ENCODE assay signal across 17 cellular contexts in genomic region chr17:37092041-37092440, GRCh38.
A peak's percentile ranks its signal among the peaks of the same experiment; 100 is the strongest.
DNase-seq lines count a peak whose midpoint lies in the region; FAIRE-seq and TF ChIP-seq lines count a peak whose summit lies in the region.
"Had no signal": no experiment of that assay in that cellular context is flagged by ENCODE, and none has a peak within 500 bp of the region (broad histone marks: within the 10 kb centered on the region; RNA-seq: fewer than 3 reads in every experiment).

No MANE protein-coding gene starts in this region.

- H2BK12ac ChIP-seq in trophoblast cell (ENCODE audit: low read length), result no peak overlapping the region

- peak overlapping the region; percentile 11 for H4K91ac ChIP-seq in trophoblast cell (ENCODE audit: low read depth, low read length)

- TF ChIP-seq CTCF in type B pancreatic cell (conservative IDR thresholded peaks at IDR 0.05), result no peak

- no peak overlapping the region for H2BK120ac ChIP-seq in trophoblast cell (ENCODE audit: insufficient read depth, low read length, poor library complexity)

- peaks cover 28% of the 10 kb centered on the region for H3K36me3 Mint-ChIP-seq in T-helper 1 cell treated with Interleukin-12 subunit alpha and Interleukin-12 subunit beta and Interleukin-4 antibody, amounts not matched to agents 30 μg/mL and 1 μg/mL, for 36 hours (ENCODE audit: low read depth)
- peaks cover 33% of the 10 kb centered on the region for H3K36me3 Mint-ChIP-seq in type B pancreatic cell

- no peaks in the 10 kb centered on the region for H3K9me3 ChIP-seq in trophoblast cell (ENCODE audit: insufficient read depth, low read depth, low read length)
- H3K9me3 ChIP-seq: suprapubic skin had no signal

- no peak overlapping the region for H4K12ac ChIP-seq in trophoblast cell (ENCODE audit: low read depth, low read length)

- H3K4me3 Mint-ChIP-seq in T-helper 1 cell treated with Interleukin-12 subunit alpha and Interleukin-12 subunit beta and Interleukin-4 antibody, amounts not matched to agents 30 μg/mL and 1 μg/mL, for 36 hours, result no peak overlapping the region
- H3K4me3 Mint-ChIP-seq in type B pancreatic cell, result no peak overlapping the region

- peak overlapping the region; percentile 3 for H3K27ac Mint-ChIP-seq in T-helper 1 cell treated with Interleukin-12 subunit alpha and Interleukin-12 subunit beta and Interleukin-4 antibody, amounts not matched to agents 30 μg/mL and 1 μg/mL, for 36 hours
- no peak overlapping the region for H3K27ac Mint-ChIP-seq in type B pancreatic cell

- H2AK5ac ChIP-seq in trophoblast cell (ENCODE audit: low read length), result no peak overlapping the region

- H3K4me3 ChIP-seq in trophoblast cell (ENCODE audit: low read depth, low read length), result no peak overlapping the region
- H3K4me3 ChIP-seq: suprapubic skin had no signal

- H3K18ac ChIP-seq in trophoblast cell (ENCODE audit: low read length), result no peak overlapping the region

- H3K79me1 ChIP-seq in trophoblast cell (ENCODE audit: low read length), result peaks cover 1% of the 10 kb centered on the region

- H3K14ac ChIP-seq in trophoblast cell (ENCODE audit: low read length), result no peak overlapping the region

- no peaks in the 10 kb centered on the region for H3K27me3 ChIP-seq in trophoblast cell (ENCODE audit: insufficient read depth, low read length)
- H3K27me3 ChIP-seq: suprapubic skin had no signal

- H3K4me2 ChIP-seq in trophoblast cell (ENCODE audit: low read length), result no peak overlapping the region

- H3K27ac ChIP-seq in epithelial cell of prostate, result peak overlapping the region; percentile 25
- no peak overlapping the region for H3K27ac ChIP-seq in trophoblast cell (ENCODE audit: low read depth, low read length)
- H3K27ac ChIP-seq: suprapubic skin had no signal

- H3K27me3 Mint-ChIP-seq in T-helper 1 cell treated with Interleukin-12 subunit alpha and Interleukin-12 subunit beta and Interleukin-4 antibody, amounts not matched to agents 30 μg/mL and 1 μg/mL, for 36 hours (ENCODE audit: low read depth), result no peaks in the 10 kb centered on the region
- no peaks in the 10 kb centered on the region for H3K27me3 Mint-ChIP-seq in type B pancreatic cell

- no peak overlapping the region for H3K23ac ChIP-seq in trophoblast cell (ENCODE audit: low read length)

- no peak overlapping the region for H2BK5ac ChIP-seq in trophoblast cell (ENCODE audit: low read depth, low read length, poor library complexity)

- H3K4me1 Mint-ChIP-seq in T-helper 1 cell treated with Interleukin-12 subunit alpha and Interleukin-12 subunit beta and Interleukin-4 antibody, amounts not matched to agents 30 μg/mL and 1 μg/mL, for 36 hours (ENCODE audit: low read depth), result peaks cover 42% of the 10 kb centered on the region
- H3K4me1 Mint-ChIP-seq in type B pancreatic cell (ENCODE audit: unreplicated experiment), result peaks cover 50% of the 10 kb centered on the region

- peaks cover 0 to 3% of the 10 kb centered on the region in 2 experiments for H3K4me1 ChIP-seq in trophoblast cell (ENCODE audit: control insufficient read depth in 1 of 2, insufficient read depth in 2 of 2, low read length in 2 of 2)
- H3K4me1 ChIP-seq: suprapubic skin had no signal

- WGBS in trophoblast cell (ENCODE audit: extremely low coverage, insufficient coverage, insufficient read length), result no CpG with 5 or more reads among the region's 2 CpGs

- DNase-seq in T-helper 1 cell (no peak), RCC 7860 (ENCODE audit: low spot score) (peak; percentile 28), epithelial cell of prostate (ENCODE audit: low read depth, low spot score) (peak; percentile 36), trophoblast cell (peak; percentile 2 to 67), type B pancreatic cell (ENCODE audit: extremely low spot score, unreplicated experiment) (no peak), NCI-H69 (lab: John Stamatoyannopoulos, UW) (no peak)
- no peak for DNase-seq in activated CD4-positive, alpha-beta T cell treated with anti-CD3 and anti-CD28 coated beads for 48 hours
- DNase-seq: 8988T; activated CD4-positive, alpha-beta T cell treated with anti-CD3 and anti-CD28 coated beads, Interleukin-2, amount 50 U/mL, for 4 hours; anterior cingulate cortex; cortex of kidney; GF-D8; MM.1S; NCI-H2081; T1000 had no signal

- H4K8ac ChIP-seq in trophoblast cell (ENCODE audit: low read depth, low read length), result no peak overlapping the region

- H3K4ac ChIP-seq in trophoblast cell (ENCODE audit: low read depth, low read length), result no peak overlapping the region

- H3K9ac ChIP-seq in trophoblast cell (ENCODE audit: low read length), result no peak overlapping the region

- H2AFZ ChIP-seq in trophoblast cell (ENCODE audit: insufficient read depth, low read length, poor library complexity), result no peak overlapping the region

- H3K36me3 ChIP-seq in trophoblast cell (ENCODE audit: control insufficient read depth in 1 of 2, insufficient read depth in 2 of 2, low read length in 2 of 2), result peaks cover 24 to 41% of the 10 kb centered on the region in 2 experiments

- no peak for FAIRE-seq in RCC 7860 (lab: Jason Lieb, UNC)

- H3K9me3 Mint-ChIP-seq in T-helper 1 cell treated with Interleukin-12 subunit alpha and Interleukin-12 subunit beta and Interleukin-4 antibody, amounts not matched to agents 30 μg/mL and 1 μg/mL, for 36 hours, result no peaks in the 10 kb centered on the region
- H3K9me3 Mint-ChIP-seq in type B pancreatic cell, result no peaks in the 10 kb centered on the region

- H3K79me2 ChIP-seq in trophoblast cell (ENCODE audit: control insufficient read depth, insufficient read depth, low read length, poor library complexity), result no peaks in the 10 kb centered on the region

Comparison
In these comparisons a context has a peak if more than half of its experiments do, and no peak if none do; other contexts are left out.
1. DNase-seq: peak in RCC 7860 (single experiment), epithelial cell of prostate (single experiment) and trophoblast cell (2 of 2); none in T-helper 1 cell (0 of 5), type B pancreatic cell (single experiment), NCI-H69 (single experiment) and activated CD4-positive, alpha-beta T cell treated with anti-CD3 and anti-CD28 coated beads for 48 hours (single experiment).